In genomic region chr20:36435799-36436541, GRCh38 we compare ENCODE assay signal across 8 cellular contexts.
DNase-seq lines count a peak whose midpoint lies in the region; ATAC-seq lines count a peak whose summit lies in the region.

No MANE protein-coding gene starts in this region.

- peak overlapping the region; percentile 43 for H3K4me3 ChIP-seq in effector memory CD4-positive, alpha-beta T cell (ENCODE audit: insufficient read depth, low read depth, low read length, poor library complexity, severe bottlenecking)

- H3K4me1 ChIP-seq in effector memory CD4-positive, alpha-beta T cell (ENCODE audit: control insufficient read depth, insufficient read depth, low read length, poor library complexity, severe bottlenecking) = no peaks in the 10 kb centered on the region

- no peaks in the 10 kb centered on the region for H3K9me3 ChIP-seq in effector memory CD4-positive, alpha-beta T cell (ENCODE audit: control insufficient read depth, low read length)

- H3K36me3 ChIP-seq in effector memory CD4-positive, alpha-beta T cell (ENCODE audit: control insufficient read depth, insufficient read depth, low read length) = no peaks in the 10 kb centered on the region

- DNase-seq in EL (peak; percentile 56), NCI-H2081 (lab: John Stamatoyannopoulos, UW) (peak; percentile 88 to 93), medulla oblongata (ENCODE audit: extremely low spot score) (peak; percentile 28), NCI-H2171 (lab: John Stamatoyannopoulos, UW) (no peak)
- DNase-seq in activated CD8-positive, alpha-beta memory T cell treated with anti-CD3 and anti-CD28 coated beads for 1 hour (ENCODE audit: extremely low read depth in 1 of 2, low read depth in 1 of 2) = peak; percentile 62 to 72
- DNase-seq in effector memory CD4-positive, alpha-beta T cell = peak; percentile 77 to 83 (median 80)
- DNase-seq in stimulated activated CD8-positive, alpha-beta memory T cell treated with anti-CD3 and anti-CD28 coated beads, Interleukin-15, amount 100 ng/mL, for 24 hours (ENCODE audit: low read depth) = peak; percentile 64

- H3K27me3 ChIP-seq in effector memory CD4-positive, alpha-beta T cell (replicated peaks; ENCODE audit: control insufficient read depth, insufficient read depth, low read length, poor library complexity, severe bottlenecking) = no peaks in the 10 kb centered on the region

- no peak for ATAC-seq in GM19328 (IDR thresholded peaks at IDR 0.05; ENCODE audit: unreplicated experiment)

- H3K27ac ChIP-seq in effector memory CD4-positive, alpha-beta T cell (ENCODE audit: insufficient read depth, low read length, poor library complexity, severe bottlenecking) = no peak overlapping the region
